ENCODE assay signal across 1 cellular context in the genomic region with DNA sequence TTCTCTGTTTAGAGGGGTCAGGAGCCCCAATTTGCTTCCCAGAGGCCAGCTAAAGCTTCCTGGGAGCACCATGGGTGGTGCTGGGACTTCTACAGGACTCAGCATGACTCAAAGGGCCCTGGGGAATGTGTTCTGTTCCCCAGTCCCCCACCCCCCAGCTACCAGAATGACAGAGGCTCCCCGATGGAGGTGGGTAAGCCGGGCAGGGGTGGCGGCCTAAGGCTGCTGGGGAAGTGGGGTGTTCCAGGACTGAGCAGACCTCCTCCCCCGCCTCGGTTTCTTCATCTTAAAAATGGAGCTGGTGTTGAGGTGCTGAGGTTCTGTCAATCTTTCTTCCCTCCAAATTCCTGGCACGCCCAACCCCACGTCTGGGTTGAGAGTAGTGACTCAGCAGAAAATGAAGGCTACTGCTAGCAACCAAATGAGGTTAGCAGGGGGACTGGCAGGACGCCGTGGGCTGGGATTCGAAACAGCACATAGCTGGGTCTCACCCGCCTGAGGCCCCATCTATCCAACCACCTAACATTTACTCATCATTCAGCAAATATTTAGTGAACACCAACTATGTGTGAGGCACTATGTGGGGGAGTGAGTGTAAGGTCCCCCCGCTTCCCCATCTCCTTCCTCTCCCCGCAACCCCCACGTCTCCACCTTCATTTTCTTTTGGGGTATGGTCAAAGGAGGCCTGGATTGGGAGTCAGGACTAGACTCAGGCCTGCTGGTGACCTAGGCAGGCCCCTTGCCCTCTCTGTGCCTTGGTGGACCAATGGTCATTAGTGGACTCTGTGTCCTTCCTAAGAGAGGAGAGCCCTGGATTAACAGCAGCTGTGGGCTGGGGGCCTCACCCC.
TF ChIP-seq lines count a peak whose summit lies in the region.

No MANE protein-coding gene starts in this region.

TF ChIP-seq in GM12891, 5 proteins besides CTCF, POLR2A, EP300 and RAD21:
- TF ChIP-seq PAX5 (IDR thresholded peaks at IDR 0.05; ENCODE audit: insufficient read depth, low read length, severe bottlenecking) (no peak), POLR2AphosphoS5 (IDR thresholded peaks at IDR 0.05; ENCODE audit: low read depth, low read length) (no peak), TAF1 (IDR thresholded peaks at IDR 0.05; ENCODE audit: low read depth, low read length) (no peak), SPI1 (IDR thresholded peaks at IDR 0.05; ENCODE audit: low read depth, low read length) (no peak), POU2F2 (IDR thresholded peaks at IDR 0.05; ENCODE audit: low read depth, low read length) (no peak)
